28 cellular contexts compared by ENCODE assay signal in genomic region chr2:168819829-168820489, GRCh38. TPM values are rescaled to one million over a fixed set of nuclear protein-coding genes. Genes with fewer than 3 reads are reported as not detected.
"Had no signal": no experiment of that assay in that cellular context is flagged by ENCODE, and none has a peak within 500 bp of the region (broad histone marks: within the 10 kb centered on the region; RNA-seq: fewer than 3 reads in every experiment).

No MANE protein-coding gene starts in this region.

- H3K4me3 ChIP-seq: right lobe of liver, skin epidermis, stomach, suprapubic skin, transverse colon had no signal

- H3K9me3 ChIP-seq: gastrocnemius medialis, heart left ventricle, right lobe of liver, stomach, suprapubic skin, transverse colon had no signal

- H3K36me3 ChIP-seq: brain microvascular endothelial cell, gastrocnemius medialis, right lobe of liver, suprapubic skin, transverse colon had no signal

- H3K36me3 Mint-ChIP-seq: activated CD8-positive, alpha-beta memory T cell treated with anti-CD3 and anti-CD28 coated beads, Interleukin-2, amount 10 ng/mL, durations not matched to agents 7 days and 5 days; activated naive CD4-positive, alpha-beta T cell treated with anti-CD3 and anti-CD28 coated beads, Interleukin-2, amount 50 U/mL, for 24 hours; memory B cell; stimulated activated memory B cell treated with anti-CD40 and anti-IgM and Interleukin-4, amounts not matched to agents 10 μg/mL and 1 μg/mL and 100 μg/mL, for 72 hours; T-cell had no signal

- H3K4me3 Mint-ChIP-seq: activated CD4-positive, alpha-beta memory T cell treated with anti-CD3 and anti-CD28 coated beads, Interleukin-2, amount 10 ng/mL, durations not matched to agents 7 days and 5 days; activated CD4-positive, alpha-beta T cell treated with anti-CD3 and anti-CD28 coated beads, Interleukin-2, amount 10 ng/mL, durations not matched to agents 24 days and 14 days; activated CD8-positive, alpha-beta memory T cell treated with anti-CD3 and anti-CD28 coated beads, Interleukin-2, amount 10 ng/mL, durations not matched to agents 7 days and 5 days; activated naive CD4-positive, alpha-beta T cell treated with anti-CD3 and anti-CD28 coated beads, Interleukin-2, amount 50 U/mL, for 24 hours; memory B cell; nephron; stimulated activated memory B cell treated with anti-CD40 and anti-IgM and Interleukin-4, amounts not matched to agents 10 μg/mL and 1 μg/mL and 100 μg/mL, for 72 hours; T-cell; T-helper 2 cell treated with Interferon-gamma antibody and Interleukin-4, amounts not matched to agents 5 μg/mL and 100 μg/mL, for 36 hours had no signal

- DNase-seq: activated CD4-positive, alpha-beta memory T cell treated with anti-CD3 and anti-CD28 coated beads, Interleukin-2, amount 10 ng/mL, durations not matched to agents 7 days and 5 days; activated CD4-positive, alpha-beta T cell treated with anti-CD3 and anti-CD28 coated beads, Interleukin-2, amount 10 ng/mL, durations not matched to agents 24 days and 14 days; activated CD8-positive, alpha-beta memory T cell treated with anti-CD3 and anti-CD28 coated beads, Interleukin-2, amount 10 ng/mL, durations not matched to agents 7 days and 5 days; activated gamma-delta T cell treated with Interleukin-2 at 50 U/mL for 16 hours; brain microvascular endothelial cell; effector CD8-positive, alpha-beta T cell; gastrocnemius medialis; heart left ventricle; left cardiac atrium; occipital lobe; right lobe of liver; stimulated activated CD4-positive, alpha-beta T cell treated with anti-CD3 and anti-CD28 coated beads, Interleukin-1b, Interleukin-23, amount 100 ng/mL, for 48 hours; stomach; T-cell; transverse colon had no signal

- H3K9me3 Mint-ChIP-seq: activated CD4-positive, alpha-beta memory T cell treated with anti-CD3 and anti-CD28 coated beads, Interleukin-2, amount 10 ng/mL, durations not matched to agents 7 days and 5 days; activated CD4-positive, alpha-beta T cell treated with anti-CD3 and anti-CD28 coated beads, Interleukin-2, amount 10 ng/mL, durations not matched to agents 24 days and 14 days; activated naive CD4-positive, alpha-beta T cell treated with anti-CD3 and anti-CD28 coated beads, Interleukin-2, amount 50 U/mL, for 24 hours; memory B cell; nephron; T-cell; T-helper 2 cell treated with Interferon-gamma antibody and Interleukin-4, amounts not matched to agents 5 μg/mL and 100 μg/mL, for 36 hours had no signal

- ATAC-seq: activated CD4-positive, CD25-positive, alpha-beta regulatory T cell treated with anti-CD3 and anti-CD28 coated beads, Interleukin-2, amount 50 U/mL, for 24 hours; activated CD8-positive, alpha-beta memory T cell treated with anti-CD3 and anti-CD28 coated beads, Interleukin-2, amount 10 ng/mL, durations not matched to agents 7 days and 5 days; esophagus mucosa; gastrocnemius medialis; heart left ventricle; stimulated activated memory B cell treated with anti-CD40 and anti-IgM and Interleukin-4, amounts not matched to agents 10 μg/mL and 1 μg/mL and 100 μg/mL, for 72 hours; T-cell had no signal

- H3K4me1 Mint-ChIP-seq: activated CD4-positive, alpha-beta memory T cell treated with anti-CD3 and anti-CD28 coated beads, Interleukin-2, amount 10 ng/mL, durations not matched to agents 7 days and 5 days; activated CD4-positive, alpha-beta T cell treated with anti-CD3 and anti-CD28 coated beads, Interleukin-2, amount 10 ng/mL, durations not matched to agents 24 days and 14 days; activated CD8-positive, alpha-beta memory T cell treated with anti-CD3 and anti-CD28 coated beads, Interleukin-2, amount 10 ng/mL, durations not matched to agents 7 days and 5 days; activated naive CD4-positive, alpha-beta T cell treated with anti-CD3 and anti-CD28 coated beads, Interleukin-2, amount 50 U/mL, for 24 hours; memory B cell; stimulated activated memory B cell treated with anti-CD40 and anti-IgM and Interleukin-4, amounts not matched to agents 10 μg/mL and 1 μg/mL and 100 μg/mL, for 72 hours; T-cell had no signal

- H3K4me1 ChIP-seq: suprapubic skin, transverse colon had no signal

- H3K27me3 Mint-ChIP-seq: activated naive CD4-positive, alpha-beta T cell treated with anti-CD3 and anti-CD28 coated beads, Interleukin-2, amount 50 U/mL, for 24 hours had no signal

- FAIRE-seq: islet of Langerhans, urothelium cell line had no signal

- H3K27ac ChIP-seq: brain microvascular endothelial cell, gastrocnemius medialis, heart left ventricle, right lobe of liver, skin epidermis, stomach, suprapubic skin, transverse colon, VCaP had no signal

- H3K27me3 ChIP-seq: brain microvascular endothelial cell, gastrocnemius medialis, heart left ventricle, right lobe of liver, stomach, suprapubic skin, transverse colon had no signal

- H3K27ac Mint-ChIP-seq: activated CD4-positive, alpha-beta memory T cell treated with anti-CD3 and anti-CD28 coated beads, Interleukin-2, amount 10 ng/mL, durations not matched to agents 7 days and 5 days; activated CD4-positive, alpha-beta T cell treated with anti-CD3 and anti-CD28 coated beads, Interleukin-2, amount 10 ng/mL, durations not matched to agents 24 days and 14 days; activated CD8-positive, alpha-beta memory T cell treated with anti-CD3 and anti-CD28 coated beads, Interleukin-2, amount 10 ng/mL, durations not matched to agents 7 days and 5 days; activated naive CD4-positive, alpha-beta T cell treated with anti-CD3 and anti-CD28 coated beads, Interleukin-2, amount 50 U/mL, for 24 hours; memory B cell; stimulated activated memory B cell treated with anti-CD40 and anti-IgM and Interleukin-4, amounts not matched to agents 10 μg/mL and 1 μg/mL and 100 μg/mL, for 72 hours; T-cell; T-helper 2 cell treated with Interferon-gamma antibody and Interleukin-4, amounts not matched to agents 5 μg/mL and 100 μg/mL, for 36 hours had no signal

RNA-seq across cellular contexts. Expression of gene NOSTRIN, which starts 17.5 kb away (rescaled TPM):
- total RNA-seq: activated CD4-positive, alpha-beta memory T cell treated with anti-CD3 and anti-CD28 coated beads, Interleukin-2, amount 10 ng/mL, durations not matched to agents 7 days and 5 days; activated CD4-positive, alpha-beta T cell treated with anti-CD3 and anti-CD28 coated beads, Interleukin-2, amount 10 ng/mL, durations not matched to agents 24 days and 14 days; activated CD8-positive, alpha-beta memory T cell treated with anti-CD3 and anti-CD28 coated beads, Interleukin-2, amount 10 ng/mL, durations not matched to agents 7 days and 5 days; myocyte had no signal
